In genomic region chr14:45492876-45493275, GRCh38 we compare ENCODE assay signal across 27 cellular contexts.
"Had no signal": no experiment of that assay in that cellular context is flagged by ENCODE, and none has a peak within 500 bp of the region (broad histone marks: within the 10 kb centered on the region; RNA-seq: fewer than 3 reads in every experiment).

No MANE protein-coding gene starts in this region.

- H3K9me3 Mint-ChIP-seq: activated B cell treated with CpG ODN at 0.5 μM for 24 hours had no signal

- ATAC-seq: activated T-cell treated with anti-CD3 and anti-CD28 coated beads, Interleukin-2, amount 50 U/mL, for 4 hours; Panc1; T-helper 17 cell had no signal

- H3K27ac Mint-ChIP-seq: activated B cell treated with CpG ODN at 0.5 μM for 24 hours; activated CD4-positive, alpha-beta T cell treated with anti-CD3 and anti-CD28 coated beads, Interleukin-2, amount 10 ng/mL, durations not matched to agents 24 days and 14 days; activated naive CD8-positive, alpha-beta T cell; brain; T-helper 17 cell had no signal

- H3K27ac ChIP-seq: RWPE1 had no signal

- H3K36me3 Mint-ChIP-seq: activated naive CD8-positive, alpha-beta T cell; brain had no signal

- H3K4me3 Mint-ChIP-seq: activated B cell treated with CpG ODN at 0.5 μM for 24 hours; activated CD4-positive, alpha-beta T cell treated with anti-CD3 and anti-CD28 coated beads, Interleukin-2, amount 10 ng/mL, durations not matched to agents 24 days and 14 days; activated naive CD8-positive, alpha-beta T cell; activated T-cell treated with anti-CD3 and anti-CD28 coated beads, Interleukin-2, amount 50 U/mL, for 4 hours; brain; T-helper 17 cell had no signal

- H3K27me3 Mint-ChIP-seq: activated B cell treated with CpG ODN at 0.5 μM for 24 hours; activated CD4-positive, alpha-beta T cell treated with anti-CD3 and anti-CD28 coated beads, Interleukin-2, amount 10 ng/mL, durations not matched to agents 24 days and 14 days; activated naive CD8-positive, alpha-beta T cell; brain; T-helper 17 cell had no signal

- FAIRE-seq: astrocyte had no signal

- H3K4me1 Mint-ChIP-seq: activated B cell treated with CpG ODN at 0.5 μM for 24 hours; activated CD4-positive, alpha-beta T cell treated with anti-CD3 and anti-CD28 coated beads, Interleukin-2, amount 10 ng/mL, durations not matched to agents 24 days and 14 days; brain; T-helper 17 cell had no signal

- DNase-seq: activated B cell treated with CpG ODN at 0.5 μM for 24 hours; activated CD4-positive, alpha-beta T cell treated with anti-CD3 and anti-CD28 coated beads for 1 hour; activated CD4-positive, alpha-beta T cell treated with anti-CD3 and anti-CD28 coated beads, Interleukin-2, amount 10 ng/mL, durations not matched to agents 24 days and 14 days; activated CD4-positive, alpha-beta T cell treated with anti-CD3 and anti-CD28 coated beads, Interleukin-2, amount 50 U/mL, for 48 hours; activated effector memory CD4-positive, alpha-beta T cell treated with anti-CD3 and anti-CD28 coated beads, Interleukin-2, amount 50 U/mL, for 16 hours; activated naive CD4-positive, alpha-beta T cell treated with Interleukin-2 at 50 U/mL for 16 hours; activated T-cell treated with anti-CD3 and anti-CD28 coated beads, Interleukin-2, amount 50 U/mL, for 4 hours; amygdala; caudate nucleus; NCI-H1105 treated with DMSO at 0.1 percent for 48 hours; NCI-H1436 treated with DMSO at 0.1 percent for 48 hours; NCI-H187; NCI-H2107; NCI-H2171 treated with DMSO at 0.1 percent for 48 hours; NCI-H226; NCI-H526; NCI-H774; NK-92 treated with Interleukin-12 subunit alpha and Interleukin-12 subunit beta, amount 100 ng/mL, for 24 hours; OCI-M1; SIG-M5; T-helper 17 cell; T-helper 9 cell had no signal
